In genomic region chr9:96051423-96051822, GRCh38 we compare ENCODE assay signal across 25 cellular contexts.
"Had no signal": no experiment of that assay in that cellular context is flagged by ENCODE, and none has a peak within 500 bp of the region (broad histone marks: within the 10 kb centered on the region; RNA-seq: fewer than 3 reads in every experiment).

No MANE protein-coding gene starts in this region.

- H2AFZ ChIP-seq: hepatocyte, neural progenitor cell, parathyroid adenoma had no signal

- H3K9me3 ChIP-seq: left ventricle myocardium inferior, neutrophil, right atrium auricular region, thyroid gland, transverse colon, upper lobe of left lung, vagina had no signal

- H3K9ac ChIP-seq: neural progenitor cell, parathyroid adenoma had no signal

- H3K4me3 ChIP-seq: hepatocyte, left ventricle myocardium inferior, lung, neural progenitor cell, right atrium auricular region, skin epidermis, spleen, thyroid gland, transverse colon, upper lobe of left lung, vagina had no signal

- H3K27ac ChIP-seq: left ventricle myocardium inferior, neural progenitor cell, neutrophil, parathyroid adenoma, right atrium auricular region, skin epidermis, spleen, thyroid gland, transverse colon, upper lobe of left lung, vagina had no signal

- H3K79me2 ChIP-seq: hepatocyte, parathyroid adenoma had no signal

- DNase-seq: islet precursor cell; left ventricle myocardium inferior; mesendoderm; naive B cell; natural killer cell; nephron progenitor cell; occipital lobe; stimulated activated CD4-positive, alpha-beta T cell treated with anti-CD3 and anti-CD28 coated beads, Interleukin-4, amount 100 ng/mL, for 24 hours; stimulated activated naive CD4-positive, alpha-beta T cell treated with Interleukin-2 at 50 U/mL for 16 hours; stimulated activated naive CD8-positive, alpha-beta T cell treated with anti-CD3 and anti-CD28 coated beads, Interleukin-15, amount 100 ng/mL, for 72 hours; substantia nigra; thyroid gland; transverse colon had no signal

- H3K4me2 ChIP-seq: hepatocyte, neural progenitor cell had no signal

- ATAC-seq: natural killer cell; sciatic nerve; stimulated activated memory B cell treated with anti-CD40 and anti-IgM and Interleukin-4, amounts not matched to agents 10 μg/mL and 1 μg/mL and 100 μg/mL, for 72 hours; stimulated activated naive CD8-positive, alpha-beta T cell treated with anti-CD3 and anti-CD28 coated beads, Interleukin-15, amount 100 ng/mL, for 72 hours had no signal

- H3K36me3 ChIP-seq: left ventricle myocardium inferior, neural progenitor cell, neutrophil, right atrium auricular region, spleen, thyroid gland, transverse colon, upper lobe of left lung, vagina had no signal

- H3K27me3 ChIP-seq: hepatocyte, neural progenitor cell, right atrium auricular region, spleen, thyroid gland, upper lobe of left lung, vagina had no signal

- H3K4me1 ChIP-seq: left ventricle myocardium inferior, parathyroid adenoma had no signal
